8 cellular contexts compared by ENCODE assay signal in genomic region chr6:30614843-30615218, GRCh38. TPM values are rescaled to one million over a fixed set of nuclear protein-coding genes. Genes with fewer than 3 reads are reported as not detected.
DNase-seq lines count a peak whose midpoint lies in the region; ATAC-seq and TF ChIP-seq lines count a peak whose summit lies in the region.

No MANE protein-coding gene starts in this region.

- no peak overlapping the region for H2AK5ac ChIP-seq in neuronal stem cell (ENCODE audit: low read depth, low read length)

- peak; percentile 82 for ATAC-seq in gastroesophageal sphincter

- H3K4me1 ChIP-seq in gastroesophageal sphincter, result peaks cover 38 to 67% (median 38%) of the 10 kb centered on the region in 3 donors
- peaks cover 11% of the 10 kb centered on the region in 2 donors for H3K4me1 ChIP-seq in neuronal stem cell (ENCODE audit: control insufficient read depth in 2 of 2, insufficient read depth in 1 of 2, low read depth in 1 of 2, low read length in 2 of 2)
- H3K4me1 ChIP-seq in subcutaneous abdominal adipose tissue (ENCODE audit: control insufficient read depth in 5 of 5, insufficient read depth in 5 of 5, low read length in 5 of 5), result peaks cover 10 to 56% (median 50%) of the 10 kb centered on the region in 5 donors

- TF ChIP-seq EP300 in gastroesophageal sphincter (IDR thresholded peaks at IDR 0.05), result no peak

- no peak overlapping the region for H2AFZ ChIP-seq in neuronal stem cell (ENCODE audit: low read length)

- H3K18ac ChIP-seq in neuronal stem cell (ENCODE audit: low read length), result no peak overlapping the region

- WGBS in gastroesophageal sphincter (ENCODE audit: low coverage in 1 of 2), 2 donors, result 0 to 1% methylated on average over 5 to 6 of the region's 6 CpGs
- no CpG with 5 or more reads among the region's 6 CpGs for WGBS in neuronal stem cell (ENCODE audit: extremely low coverage in 2 of 2, insufficient read length in 2 of 2, insufficient replicate concordance in 1 of 2), 2 donors

- H3K14ac ChIP-seq in neuronal stem cell (ENCODE audit: low read length), result no peak overlapping the region

- H3K9ac ChIP-seq in neuronal stem cell (ENCODE audit: low read depth, low read length, poor library complexity) (no peak overlapping the region), subcutaneous abdominal adipose tissue (ENCODE audit: low read length in 5 of 5) (peak overlapping the region; percentile 96 to 100 (median 98))

- H3K27ac ChIP-seq in gastroesophageal sphincter (peak overlapping the region; percentile 84 to 99 (median 94)), neuronal stem cell (replicated peaks; ENCODE audit: low read length) (no peak overlapping the region), subcutaneous abdominal adipose tissue (ENCODE audit: low read depth, low read length) (peak overlapping the region; percentile 99)

- H2BK5ac ChIP-seq in neuronal stem cell (ENCODE audit: low read length), result no peak overlapping the region

- no peaks in the 10 kb centered on the region for H3K9me3 ChIP-seq in gastroesophageal sphincter
- H3K9me3 ChIP-seq in neuronal stem cell (replicated peaks in 1 of 2; ENCODE audit: control insufficient read depth in 2 of 2, insufficient read depth in 1 of 2, low read depth in 1 of 2, low read length in 2 of 2), result no peaks in the 10 kb centered on the region
- no peaks in the 10 kb centered on the region for H3K9me3 ChIP-seq in subcutaneous abdominal adipose tissue (ENCODE audit: control insufficient read depth in 5 of 5, low read length in 5 of 5)

- H3K4me3 ChIP-seq in NB4 (ENCODE audit: low read depth, low read length) (peak overlapping the region; percentile 99), gastroesophageal sphincter (peak overlapping the region; percentile 76 to 85), neuronal stem cell (ENCODE audit: low read length in 2 of 2) (peak overlapping the region in 1 of 2 donors; percentile 73), subcutaneous abdominal adipose tissue (ENCODE audit: low read depth in 1 of 5, low read length in 5 of 5) (peak overlapping the region; percentile 82 to 100 (median 100))

- H4K8ac ChIP-seq in neuronal stem cell (ENCODE audit: low read depth, low read length), result no peak overlapping the region

- H3K27me3 ChIP-seq in gastroesophageal sphincter (no peaks in the 10 kb centered on the region), neuronal stem cell (ENCODE audit: control insufficient read depth in 3 of 3, insufficient read depth in 3 of 3, low read depth in 1 of 3, low read length in 3 of 3) (no peaks in the 10 kb centered on the region), subcutaneous abdominal adipose tissue (ENCODE audit: control insufficient read depth in 5 of 5, insufficient read depth in 4 of 5, low read length in 5 of 5) (no peaks in the 10 kb centered on the region)

- H2BK15ac ChIP-seq in neuronal stem cell (ENCODE audit: low read length), result no peak overlapping the region

- TF ChIP-seq POLR2A in NB4 (IDR thresholded peaks at IDR 0.05; ENCODE audit: extremely low read depth, insufficient read length) (peak; percentile 48), gastroesophageal sphincter (IDR thresholded peaks at IDR 0.05) (peak; percentile 5 to 27)

- H2BK120ac ChIP-seq in neuronal stem cell (ENCODE audit: low read depth, low read length), result no peak overlapping the region

- no peak overlapping the region for H2BK12ac ChIP-seq in neuronal stem cell (ENCODE audit: low read length)

- no peak overlapping the region for H3K23ac ChIP-seq in neuronal stem cell (ENCODE audit: low read depth, low read length, poor library complexity)

- TF ChIP-seq CTCF in NB4 (IDR thresholded peaks at IDR 0.05; ENCODE audit: low read depth, low read length) (no peak), gastroesophageal sphincter (IDR thresholded peaks at IDR 0.05) (no peak)

- in situ Hi-C loops in SK-MEL-5 (cut with HindIII; ENCODE audit: low pct_unique_long_range_greater_than_20kb, low sequenced_read_pairs), result no loop called here

- H3K79me1 ChIP-seq in neuronal stem cell (ENCODE audit: low read depth, low read length), result peaks cover 2% of the 10 kb centered on the region

- no peak overlapping the region for H4K91ac ChIP-seq in neuronal stem cell (ENCODE audit: low read depth, low read length, poor library complexity)

- DNase-seq in DMS53 treated with DMSO at 0.1 percent for 48 hours (lab: John Stamatoyannopoulos, UW; ENCODE audit: unreplicated experiment) (peak; percentile 95), H4 (ENCODE audit: low spot score) (peak; percentile 98), NB4 (ENCODE audit: low read depth) (peak; percentile 99), SK-MEL-5 (ENCODE audit: low read depth, low spot score) (peak; percentile 97), neuronal stem cell (ENCODE audit: low spot score) (peak; percentile 92)
- DNase-seq in activated naive CD4-positive, alpha-beta T cell treated with anti-CD3 and anti-CD28 coated beads, Interleukin-2, amount 50 U/mL, for 16 hours, result peak; percentile 83

- H3K4ac ChIP-seq in neuronal stem cell (ENCODE audit: low read length), result no peak overlapping the region

- peak overlapping the region; percentile 60 for H3K4me2 ChIP-seq in neuronal stem cell (ENCODE audit: insufficient read depth, low read length, poor library complexity, severe bottlenecking)

- H3K36me3 ChIP-seq in gastroesophageal sphincter (peaks cover 0 to 14% of the 10 kb centered on the region in 2 donors), neuronal stem cell (replicated peaks in 1 of 2; ENCODE audit: control insufficient read depth in 2 of 2, insufficient read depth in 2 of 2, low read length in 2 of 2) (peaks cover 10 to 72% of the 10 kb centered on the region in 2 donors), subcutaneous abdominal adipose tissue (ENCODE audit: control insufficient read depth in 5 of 5, insufficient read depth in 5 of 5, low read length in 5 of 5) (peaks cover 0 to 17% (median 14%) of the 10 kb centered on the region in 5 donors)

RNA-seq across cellular contexts. Expression of gene PPP1R10, which starts 2.2 kb away (rescaled TPM):
- 14.8 and 15.9 TPM in 2 replicates for total RNA-seq in H4 (2014; rRNA removed; shearing (Covaris generic))
- 52.4 and 54.1 TPM in 2 replicates for total RNA-seq in SK-MEL-5 (2014; rRNA removed; shearing (Covaris generic))
- polyA plus RNA-seq in SK-MEL-5 (2015; cell fraction: cytosol; rRNA removed), result 38.1 and 45.2 TPM in 2 replicates
- 58.6 and 82.5 TPM in 2 replicates for polyA plus RNA-seq in SK-MEL-5 (2015; cell fraction: nucleus; rRNA removed)
- total RNA-seq in gastroesophageal sphincter, result 10 to 100 TPM; 26.7 to 50.4 (median 37.9) TPM
- polyA plus RNA-seq in neuronal stem cell (2013, experiment 1 of 2), result 85.6 TPM
- 93.7 TPM for polyA plus RNA-seq in neuronal stem cell (2013, experiment 2 of 2)

RNA-seq across cellular contexts. Expression of gene MRPS18B, which starts 2.8 kb away (rescaled TPM):
- 72.6 and 141 TPM in 2 replicates for total RNA-seq in H4 (2014; rRNA removed; shearing (Covaris generic))
- total RNA-seq in SK-MEL-5 (2014; rRNA removed; shearing (Covaris generic)), result 126 and 141 TPM in 2 replicates
- polyA plus RNA-seq in SK-MEL-5 (2015; cell fraction: cytosol; rRNA removed), result 127 and 133 TPM in 2 replicates
- 22.5 and 25.7 TPM in 2 replicates for polyA plus RNA-seq in SK-MEL-5 (2015; cell fraction: nucleus; rRNA removed)
- total RNA-seq in gastroesophageal sphincter, result 10 to 100 TPM; 35.0 to 41.2 (median 36.7) TPM
- polyA plus RNA-seq in neuronal stem cell (2013, experiment 1 of 2), result 34.2 TPM
- 37.0 TPM for polyA plus RNA-seq in neuronal stem cell (2013, experiment 2 of 2)

RNA-seq across cellular contexts. Expression of gene ATAT1, which starts 11.8 kb away (rescaled TPM):
- total RNA-seq in H4 (2014; rRNA removed; shearing (Covaris generic)), result 7.0 and 8.5 TPM in 2 replicates
- 1.8 and 3.9 TPM in 2 replicates for total RNA-seq in SK-MEL-5 (2014; rRNA removed; shearing (Covaris generic))
- polyA plus RNA-seq in SK-MEL-5 (2015; cell fraction: cytosol; rRNA removed), result 5.1 and 5.2 TPM in 2 replicates
- 31.3 and 37.0 TPM in 2 replicates for polyA plus RNA-seq in SK-MEL-5 (2015; cell fraction: nucleus; rRNA removed)
- total RNA-seq in gastroesophageal sphincter, result 1 to 10 TPM in 3 of 4 donors, under 1 TPM in 1; 0.82 to 2.6 (median 2.1) TPM
- polyA plus RNA-seq in neuronal stem cell (2013, experiment 1 of 2), result 59.8 TPM
- 56.1 TPM for polyA plus RNA-seq in neuronal stem cell (2013, experiment 2 of 2)

RNA-seq across cellular contexts. Expression of gene C6orf136, which starts 32.1 kb away (rescaled TPM):
- total RNA-seq in H4 (2014; rRNA removed; shearing (Covaris generic)), result 2.9 and 6.0 TPM in 2 replicates
- 4.5 and 5.2 TPM in 2 replicates for total RNA-seq in SK-MEL-5 (2014; rRNA removed; shearing (Covaris generic))
- 15.2 and 20.5 TPM in 2 replicates for polyA plus RNA-seq in SK-MEL-5 (2015; cell fraction: cytosol; rRNA removed)
- polyA plus RNA-seq in SK-MEL-5 (2015; cell fraction: nucleus; rRNA removed), result 42.1 and 73.6 TPM in 2 replicates
- 10 to 100 TPM; 10.8 to 19.6 (median 16.6) TPM for total RNA-seq in gastroesophageal sphincter
- 17.2 TPM for polyA plus RNA-seq in neuronal stem cell (2013, experiment 1 of 2)
- 16.5 TPM for polyA plus RNA-seq in neuronal stem cell (2013, experiment 2 of 2)

RNA-seq across cellular contexts. Expression of gene ABCF1, which starts 43.6 kb away (rescaled TPM):
- total RNA-seq in H4 (2014; rRNA removed; shearing (Covaris generic)), result 30.7 and 46.7 TPM in 2 replicates
- total RNA-seq in SK-MEL-5 (2014; rRNA removed; shearing (Covaris generic)), result 44.5 and 50.0 TPM in 2 replicates
- 50.5 and 63.7 TPM in 2 replicates for polyA plus RNA-seq in SK-MEL-5 (2015; cell fraction: cytosol; rRNA removed)
- polyA plus RNA-seq in SK-MEL-5 (2015; cell fraction: nucleus; rRNA removed), result 39.3 and 40.1 TPM in 2 replicates
- total RNA-seq in gastroesophageal sphincter, result 10 to 100 TPM; 42.8 to 63.6 (median 47.4) TPM
- 66.4 TPM for polyA plus RNA-seq in neuronal stem cell (2013, experiment 1 of 2)
- 63.9 TPM for polyA plus RNA-seq in neuronal stem cell (2013, experiment 2 of 2)
